1 cellular context compared by ENCODE assay signal in genomic region chr11:125138966-125139365, GRCh38.
TF ChIP-seq lines count a peak whose summit lies in the region.

No MANE protein-coding gene starts in this region.

TF ChIP-seq in H1, 55 proteins besides CTCF, POLR2A, EP300 and RAD21:
- TF ChIP-seq EZH2 (IDR thresholded peaks at IDR 0.05; ENCODE audit: low read depth, low read length, severe bottlenecking) (peak; percentile 27), HDAC2 (IDR thresholded peaks at IDR 0.05; ENCODE audit: borderline replicate concordance in 1 of 2, low read depth in 2 of 2, low read length in 2 of 2) (no peak)
